ENCODE assay signal across 16 cellular contexts in genomic region chr13:105165449-105166125, GRCh38.
DNase-seq lines count a peak whose midpoint lies in the region; ATAC-seq and TF ChIP-seq lines count a peak whose summit lies in the region.
"Had no signal": no experiment of that assay in that cellular context is flagged by ENCODE, and none has a peak within 500 bp of the region (broad histone marks: within the 10 kb centered on the region; RNA-seq: fewer than 3 reads in every experiment).

No MANE protein-coding gene starts in this region.

- H3K27ac ChIP-seq in DND-41 (ENCODE audit: low read length) (peak overlapping the region; percentile 65), aorta (ENCODE audit: low read depth in 1 of 2, low read length in 2 of 2) (no peak overlapping the region)

- peak; percentile 64 for DNase-seq in DND-41
- DNase-seq in NCI-H2029 treated with DMSO at 0.1 percent for 48 hours (lab: John Stamatoyannopoulos, UW), result peak; percentile 4
- no peak for DNase-seq in AG08395 (ENCODE audit: low spot score)
- DNase-seq in aorta, result no peak
- no peak for DNase-seq in EL
- DNase-seq in DMS53 treated with DMSO at 0.1 percent for 48 hours (lab: John Stamatoyannopoulos, UW; ENCODE audit: unreplicated experiment), result no peak
- DNase-seq: activated CD4-positive, alpha-beta T cell treated with anti-CD3 and anti-CD28 coated beads for 48 hours; activated naive CD8-positive, alpha-beta T cell treated with anti-CD3 and anti-CD28 coated beads for 36 hours; effector CD8-positive, alpha-beta T cell; GOT3; head of caudate nucleus; IMR-90; midbrain had no signal

- intact Hi-C loops in aorta (cut with DNase I), result no loop called here

- H3K9ac ChIP-seq in DND-41 (ENCODE audit: low read depth, low read length), result peak overlapping the region; percentile 11; the same call in 1 of the 2 replicates

- no peaks in the 10 kb centered on the region for H4K20me1 ChIP-seq in DND-41 (ENCODE audit: insufficient read depth, low read length)

- peak; percentile 38 for TF ChIP-seq CTCF in DND-41 (IDR thresholded peaks at IDR 0.05; ENCODE audit: borderline replicate concordance, extremely low read depth, low read length, poor library complexity, severe bottlenecking)

- no peaks in the 10 kb centered on the region for H3K79me2 ChIP-seq in DND-41 (ENCODE audit: insufficient read depth, low read length)

- H3K4me2 ChIP-seq in DND-41 (ENCODE audit: insufficient read depth, low read length), result peak overlapping the region; percentile 47

- H3K4me3 ChIP-seq in DND-41 (ENCODE audit: low read depth in 1 of 2, low read length in 2 of 2) (no peak overlapping the region; a peak in 1 of 4 replicates), aorta (ENCODE audit: low read length in 2 of 2) (no peak overlapping the region)

- H3K27me3 ChIP-seq in DND-41 (ENCODE audit: insufficient read depth, low read length, poor library complexity) (no peaks in the 10 kb centered on the region), aorta (ENCODE audit: control insufficient read depth in 1 of 2, insufficient read depth in 2 of 2, low read length in 1 of 2) (no peaks in the 10 kb centered on the region)

- 24 to 34% methylated on average over 2 of the region's 2 CpGs for WGBS in aorta, 2 donors

- peaks cover 44% of the 10 kb centered on the region for H3K4me1 ChIP-seq in DND-41 (ENCODE audit: insufficient read depth, low read length)
- no peaks in the 10 kb centered on the region for H3K4me1 ChIP-seq in aorta (ENCODE audit: control insufficient read depth in 1 of 2, insufficient read depth in 2 of 2, low read length in 2 of 2)

- ATAC-seq in DND-41 (ENCODE audit: insufficient read depth, low read depth), result peak; percentile 78
- peak; percentile 73 for ATAC-seq in GM19452 (IDR thresholded peaks at IDR 0.05; ENCODE audit: unreplicated experiment)
- peak; percentile 96 for ATAC-seq in HG02885 (IDR thresholded peaks at IDR 0.05; ENCODE audit: poor library complexity, unreplicated experiment)
- ATAC-seq in aorta (ENCODE audit: low FRiP score), result no peak
- ATAC-seq: sciatic nerve had no signal

- H3K9me3 ChIP-seq in DND-41 (ENCODE audit: insufficient read depth, low read length, severe bottlenecking) (no peaks in the 10 kb centered on the region), aorta (ENCODE audit: control insufficient read depth, low read length) (peaks cover 3% of the 10 kb centered on the region)

- H3K36me3 ChIP-seq in DND-41 (ENCODE audit: insufficient read depth, low read length) (no peaks in the 10 kb centered on the region), aorta (ENCODE audit: control insufficient read depth in 1 of 2, insufficient read depth in 2 of 2, low read length in 1 of 2) (no peaks in the 10 kb centered on the region)

- 0 out of 2 replicates have a peak overlapping the region, but pooled peaks have one; percentile 6 for H2AFZ ChIP-seq in DND-41 (ENCODE audit: low read depth, low read length)

Comparison
In these comparisons a context has a peak if more than half of its experiments do, and no peak if none do; other contexts are left out.
1. DNase-seq: peak in DND-41 (single experiment) and NCI-H2029 treated with DMSO at 0.1 percent for 48 hours (single experiment); none in AG08395 (single experiment), aorta (0 of 2), EL (single experiment) and DMS53 treated with DMSO at 0.1 percent for 48 hours (single experiment).